8 cellular contexts compared by ENCODE assay signal in the genomic region with DNA sequence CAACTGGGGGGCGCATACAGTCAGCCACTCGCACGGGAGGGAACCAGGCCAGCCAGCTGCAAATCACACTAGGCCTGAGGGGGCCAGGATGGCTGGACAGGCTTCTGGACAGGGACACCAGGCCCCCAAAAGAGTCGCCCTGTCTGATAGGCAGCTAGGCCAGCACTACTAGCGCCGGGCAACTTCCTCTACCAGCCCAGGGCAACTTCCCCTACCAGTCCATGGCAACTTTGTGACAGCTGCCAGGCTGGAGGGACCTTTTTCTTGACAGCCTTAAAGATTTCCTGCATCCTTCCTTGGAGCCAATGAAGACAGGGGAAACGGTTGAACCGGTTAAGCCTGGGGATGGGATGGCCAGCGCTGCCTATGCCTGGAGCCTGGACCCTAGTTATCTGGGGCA. TPM values are rescaled to one million over a fixed set of nuclear protein-coding genes. Genes with fewer than 3 reads are reported as not detected.
DNase-seq lines count a peak whose midpoint lies in the region; ATAC-seq, FAIRE-seq and TF ChIP-seq lines count a peak whose summit lies in the region.

No MANE protein-coding gene starts in this region.

- H3K4me1 ChIP-seq in esophagus squamous epithelium: peaks cover 71 to 92% (median 81%) of the 10 kb centered on the region in 3 donors

- no peaks in the 10 kb centered on the region for H3K36me3 ChIP-seq in esophagus squamous epithelium

- CTCF ChIA-PET in RWPE1 (lab: Yijun Ruan, JAX): interaction anchor here (0.5 to 1.5 kb wide), 3 partner anchors 15 to 254 kb away, joined by 3 to 10 read pairs (median 7); no protein-coding TSS in a partner anchor

- TF ChIP-seq POLR2A in esophagus squamous epithelium (IDR thresholded peaks at IDR 0.05) (no peak), GM12891 (IDR thresholded peaks at IDR 0.05; ENCODE audit: low read depth, low read length) (no peak)

- POLR2A ChIA-PET in RWPE1 (lab: Yijun Ruan, JAX; ENCODE audit: low non-redundant PET): no interaction called here

- H3K27ac ChIP-seq in RWPE1 (peak overlapping the region; percentile 95), esophagus squamous epithelium (peak overlapping the region; percentile 75 to 95 (median 92)), skin epidermis (peak overlapping the region in 20 of 21 experiments; percentile 72 to 95 (median 90))

- no peak for FAIRE-seq in GM12891 (lab: Jason Lieb, UNC)

- TF ChIP-seq CTCF in GM12875 (IDR thresholded peaks at IDR 0.05; ENCODE audit: borderline replicate concordance, insufficient read depth, low read depth, low read length): no peak
- no peak for TF ChIP-seq CTCF in RWPE1 (conservative IDR thresholded peaks at IDR 0.05; ENCODE audit: low read depth)
- no peak for TF ChIP-seq CTCF in esophagus squamous epithelium (IDR thresholded peaks at IDR 0.05)

- no peak for ATAC-seq in esophagus mucosa
- no peak for ATAC-seq in HG03342 (IDR thresholded peaks at IDR 0.05; ENCODE audit: unreplicated experiment)

- H3K9me3 ChIP-seq in esophagus squamous epithelium: no peaks in the 10 kb centered on the region

- whole genome bisulfite sequencing in esophagus squamous epithelium, 2 donors: 43 to 50% methylated on average over 1 to 4 of the region's 9 CpGs

- intact Hi-C loops in esophagus squamous epithelium (cut with DNase I): no loop called here

- peak overlapping the region; percentile 47 for H3K4me3 ChIP-seq in GM12875 (ENCODE audit: low read depth, low read length)
- H3K4me3 ChIP-seq in esophagus squamous epithelium: peak overlapping the region in 3 of 4 donors; percentile 37 to 62 (median 38)
- peak overlapping the region; percentile 12 to 37 (median 26) for H3K4me3 ChIP-seq in skin epidermis

- H3K27me3 ChIP-seq in esophagus squamous epithelium: no peaks in the 10 kb centered on the region

- DNase-seq in RWPE1 (ENCODE audit: low spot score) (no peak), esophagus squamous epithelium (lab: John Stamatoyannopoulos, UW) (no peak), OCI-M1 (lab: John Stamatoyannopoulos, UW) (no peak), GM12891 (ENCODE audit: insufficient read length, low spot score) (no peak)

TF ChIP-seq in GM12891, 5 proteins besides CTCF, POLR2A, EP300 and RAD21:
- TF ChIP-seq PAX5 (IDR thresholded peaks at IDR 0.05; ENCODE audit: insufficient read depth, low read length, severe bottlenecking) (no peak), POLR2AphosphoS5 (IDR thresholded peaks at IDR 0.05; ENCODE audit: low read depth, low read length) (no peak), TAF1 (IDR thresholded peaks at IDR 0.05; ENCODE audit: low read depth, low read length) (no peak), POU2F2 (IDR thresholded peaks at IDR 0.05; ENCODE audit: low read depth, low read length) (no peak)

RNA-seq across cellular contexts. Expression of gene IFFO2, which starts 5.1 kb away (rescaled TPM):
- 10 to 100 TPM; 25.8 to 88.8 (median 52.7) TPM for total RNA-seq in esophagus squamous epithelium
- 70.2 TPM for total RNA-seq in esophagus mucosa
- polyA plus RNA-seq in GM12891 (2012; ENCODE audit: low read depth, missing spikeins): 8.1 TPM

RNA-seq across cellular contexts. Expression of gene ALDH4A1, which starts 49.1 kb away (rescaled TPM):
- total RNA-seq in esophagus squamous epithelium (10 to 100 TPM; 36.7 to 59.1 (median 50.3) TPM), esophagus mucosa (54.8 TPM)
- 8.5 TPM for polyA plus RNA-seq in GM12891 (2012; ENCODE audit: low read depth, missing spikeins)
